16 cellular contexts compared by ENCODE assay signal in genomic region chr4:93684571-93684970, GRCh38.
"Had no signal": no experiment of that assay in that cellular context is flagged by ENCODE, and none has a peak within 500 bp of the region (broad histone marks: within the 10 kb centered on the region; RNA-seq: fewer than 3 reads in every experiment).

No MANE protein-coding gene starts in this region.

- H3K4me3 ChIP-seq: heart left ventricle, mucosa of descending colon, right atrium auricular region, stomach, thoracic aorta, upper lobe of left lung, uterus had no signal

- H3K4me1 ChIP-seq: heart left ventricle, right atrium auricular region, stomach, upper lobe of left lung, uterus had no signal

- H3K9me3 ChIP-seq: mucosa of descending colon, right atrium auricular region, thoracic aorta, upper lobe of left lung, uterus had no signal

- ATAC-seq: effector memory CD8-positive, alpha-beta T cell; heart left ventricle; left lobe of liver; mucosa of descending colon; naive thymus-derived CD8-positive, alpha-beta T cell had no signal

- H3K36me3 ChIP-seq: heart left ventricle, right atrium auricular region, stomach, thoracic aorta, upper lobe of left lung, uterus had no signal

- H3K27me3 ChIP-seq: heart left ventricle, right atrium auricular region, stomach, upper lobe of left lung, uterus had no signal

- DNase-seq: effector memory CD8-positive, alpha-beta T cell; heart left ventricle; hippocampal formation; mammary epithelial cell; mucosa of descending colon; naive thymus-derived CD8-positive, alpha-beta T cell; posterior cingulate gyrus; stimulated activated CD4-positive, alpha-beta T cell treated with anti-CD3 and anti-CD28 coated beads, Interleukin-12 subunit alpha, Interleukin-12 subunit beta, amount 100 ng/mL, for 4 hours; stimulated activated naive CD4-positive, alpha-beta T cell; stomach; substantia nigra; upper lobe of left lung; uterus had no signal

- H3K27ac ChIP-seq: heart left ventricle, right atrium auricular region, stomach, thoracic aorta, upper lobe of left lung, uterus had no signal
